In the genomic region with DNA sequence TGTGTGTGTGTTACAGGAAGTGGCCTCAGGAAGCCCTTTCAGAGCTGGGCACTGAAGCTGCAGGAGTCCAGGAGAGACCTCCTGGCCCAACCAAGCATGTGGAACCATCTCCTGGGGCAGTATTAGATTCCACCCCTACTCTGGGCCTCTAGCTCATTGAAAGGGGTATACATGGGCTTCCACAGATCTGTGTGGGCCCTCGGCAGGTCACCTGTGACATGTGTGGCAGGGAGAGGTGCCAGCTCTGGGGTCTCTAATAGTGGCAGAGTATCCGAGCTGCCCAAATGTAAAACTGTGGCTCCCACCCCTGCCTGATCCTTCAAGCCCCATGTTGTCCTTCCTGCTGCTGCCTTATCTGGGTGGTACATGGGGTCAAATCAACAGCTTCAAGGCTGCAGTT, we compare ENCODE assay signal across 25 cellular contexts.
DNase-seq lines count a peak whose midpoint lies in the region; ATAC-seq, FAIRE-seq and TF ChIP-seq lines count a peak whose summit lies in the region.
"Had no signal": no experiment of that assay in that cellular context is flagged by ENCODE, and none has a peak within 500 bp of the region (broad histone marks: within the 10 kb centered on the region; RNA-seq: fewer than 3 reads in every experiment).

No MANE protein-coding gene starts in this region.

- H3K79me1 ChIP-seq in H1 (ENCODE audit: low read depth, low read length) (no peaks in the 10 kb centered on the region), mesenchymal stem cell (replicated peaks; ENCODE audit: low read length, poor library complexity, severe bottlenecking) (no peaks in the 10 kb centered on the region)

- TF ChIP-seq RAD21 in H1 (IDR thresholded peaks at IDR 0.05 in 1 of 2, conservative IDR thresholded peaks at IDR 0.05 in 1 of 2; ENCODE audit: low read depth in 2 of 2, low read length in 2 of 2): no peak

- CTCF ChIA-PET in H1 (lab: Charles Lee; ENCODE audit: partially characterized antibody): interaction anchor here (0.9 kb wide), 1 partner anchor 18 kb away, joined by 3 read pairs; no protein-coding TSS in a partner anchor

- H3K4me1 ChIP-seq in H1 (replicated peaks in 1 of 4; ENCODE audit: control insufficient read depth in 3 of 4, insufficient read depth in 4 of 4, low read length in 3 of 4) (peaks cover 3 to 14% (median 8%) of the 10 kb centered on the region in 4 experiments; a peak in 4 of 7 replicates), mesenchymal stem cell (ENCODE audit: control insufficient read depth, insufficient read depth, low read depth, low read length) (peaks cover 20% of the 10 kb centered on the region), upper lobe of right lung (no peaks in the 10 kb centered on the region)
- H3K4me1 ChIP-seq: A549, HAP-1 had no signal

- TF ChIP-seq POLR2A in H1 (IDR thresholded peaks at IDR 0.05; ENCODE audit: control extremely low read depth in 1 of 2, low read depth in 2 of 2, low read length in 2 of 2): no peak

- H3K14ac ChIP-seq in H1 (ENCODE audit: insufficient read length) (no peak overlapping the region), mesenchymal stem cell (ENCODE audit: low read length in 2 of 2) (no peak overlapping the region)

- no peaks in the 10 kb centered on the region for H3K23me2 ChIP-seq in H1 (ENCODE audit: low read depth, low read length)

- H3K18ac ChIP-seq in H1 (ENCODE audit: extremely low read depth, low read length) (no peak overlapping the region), mesenchymal stem cell (ENCODE audit: low read depth in 1 of 2, low read length in 2 of 2) (no peak overlapping the region)

- FAIRE-seq in H1 (lab: Jason Lieb, UNC): no peak
- FAIRE-seq: A549, G401.6, GM19239, H54 had no signal

- no peak overlapping the region for H3K23ac ChIP-seq in H1 (ENCODE audit: insufficient read length)
- no peak overlapping the region for H3K23ac ChIP-seq in mesenchymal stem cell (ENCODE audit: low read length in 2 of 2)

- H3K9me3 ChIP-seq in H1 (ENCODE audit: insufficient read depth in 2 of 2, low read depth in 1 of 2, low read length in 1 of 2) (no peaks in the 10 kb centered on the region), mesenchymal stem cell (ENCODE audit: control insufficient read depth, low read length) (no peaks in the 10 kb centered on the region), upper lobe of right lung (no peaks in the 10 kb centered on the region)
- H3K9me3 ChIP-seq: A549, BE2C, HAP-1 had no signal

- no peak for TF ChIP-seq EP300 in H1 (IDR thresholded peaks at IDR 0.05; ENCODE audit: borderline replicate concordance in 1 of 2, low read depth in 2 of 2, low read length in 2 of 2)

- H3K27ac ChIP-seq in H1 (ENCODE audit: low read depth, low read length): no peak overlapping the region
- no peak overlapping the region for H3K27ac ChIP-seq in mesenchymal stem cell (ENCODE audit: low read length, poor library complexity, severe bottlenecking)
- no peak overlapping the region for H3K27ac ChIP-seq in upper lobe of right lung
- H3K27ac ChIP-seq: A549 had no signal

- H3K4me2 ChIP-seq in H1 (ENCODE audit: insufficient read depth in 1 of 2, low read depth in 2 of 2, low read length in 2 of 2): no peak overlapping the region
- no peak overlapping the region for H3K4me2 ChIP-seq in mesenchymal stem cell (ENCODE audit: low read length, poor library complexity, severe bottlenecking)
- H3K4me2 ChIP-seq: A549, GM23338 had no signal

- no peaks in the 10 kb centered on the region for H3K79me2 ChIP-seq in H1 (ENCODE audit: control insufficient read depth in 1 of 2, insufficient read depth in 2 of 2, low read length in 2 of 2)

- H3K27me3 ChIP-seq in H1 (replicated peaks in 1 of 4; ENCODE audit: control insufficient read depth in 3 of 4, extremely low read depth in 1 of 4, insufficient read depth in 3 of 4, low read length in 3 of 4) (no peaks in the 10 kb centered on the region), mesenchymal stem cell (ENCODE audit: control insufficient read depth in 1 of 2, insufficient read depth in 1 of 2, low read length in 2 of 2) (no peaks in the 10 kb centered on the region), upper lobe of right lung (no peaks in the 10 kb centered on the region)
- H3K27me3 ChIP-seq: BE2C; BLaER1 treated with 17β-estradiol and CSF1 and Interleukin-3, amounts not matched to agents 10 nM and 100 nM had no signal

- no peak for DNase-seq in left ventricle myocardium superior
- no peak for DNase-seq in Right ventricle myocardium inferior (ENCODE audit: missing footprints)
- no peak for DNase-seq in H1 (ENCODE audit: low read depth in 1 of 2, low spot score in 2 of 2)
- no peak for DNase-seq in mesenchymal stem cell
- DNase-seq in upper lobe of right lung: no peak
- no peak for DNase-seq in NCI-H2171 treated with DMSO at 0.1 percent for 48 hours (lab: John Stamatoyannopoulos, UW)
- DNase-seq in iPS-NIHi11 (ENCODE audit: low spot score): no peak
- no peak for DNase-seq in DMS 273 (lab: John Stamatoyannopoulos, UW; ENCODE audit: unreplicated experiment)
- DNase-seq: 8988T; ACHN; AML-193; BE2C; Calu3; CD4-positive, alpha-beta T cell; COR-L47; DMS153; DND-41; HFFc6 had no signal

- H3K9ac ChIP-seq in H1 (replicated peaks in 1 of 4; ENCODE audit: extremely low read depth in 1 of 4, low read depth in 3 of 4, low read length in 3 of 4) (no peak overlapping the region), mesenchymal stem cell (ENCODE audit: low read length) (no peak overlapping the region)
- H3K9ac ChIP-seq: BLaER1 treated with 17β-estradiol and CSF1 and Interleukin-3, amounts not matched to agents 10 nM and 100 nM had no signal

- peak; percentile 31 for ATAC-seq in left ventricle myocardium superior
- no peak for ATAC-seq in Right ventricle myocardium inferior
- ATAC-seq in upper lobe of right lung: peak; percentile 12
- ATAC-seq: A549 had no signal

- no peak overlapping the region for H3K56ac ChIP-seq in H1 (replicated peaks; ENCODE audit: insufficient read length, low read depth, low read length)

- intact Hi-C loops in left ventricle myocardium superior (cut with micrococcal nuclease): no loop called here
- intact Hi-C loops in Right ventricle myocardium inferior (cut with DNase I): no loop called here
- intact Hi-C loops in upper lobe of right lung (cut with DNase I): no loop called here

- H2BK12ac ChIP-seq in H1 (ENCODE audit: low read depth, low read length) (no peak overlapping the region), mesenchymal stem cell (ENCODE audit: low read length in 2 of 2) (no peak overlapping the region)

- H4K91ac ChIP-seq in H1 (replicated peaks; ENCODE audit: insufficient read length, low read length) (no peak overlapping the region), mesenchymal stem cell (ENCODE audit: low read length) (no peak overlapping the region)

- TF ChIP-seq CTCF in H1 (IDR thresholded peaks at IDR 0.05; ENCODE audit: control extremely low read depth in 1 of 3, insufficient read depth in 1 of 3, low read depth in 1 of 3, low read length in 3 of 3) (no peak), upper lobe of right lung (IDR thresholded peaks at IDR 0.05) (no peak)

- no peak overlapping the region for H4K5ac ChIP-seq in H1 (ENCODE audit: insufficient read length, low read depth, low read length)

- POLR2A ChIA-PET in H1 (lab: Charles Lee; ENCODE audit: partially characterized antibody): interaction anchor here (1.3 kb wide), 1 partner anchor 108 kb away, joined by 3 read pairs; no protein-coding TSS in a partner anchor

- 93% methylated on average over 2 of the region's 2 CpGs; no CpG with 5 or more reads in 1 of the 2 experiments for WGBS in H1 (ENCODE audit: extremely low coverage in 1 of 2, insufficient coverage in 1 of 2, insufficient read length in 1 of 2, insufficient replicate concordance in 2 of 2, low coverage in 1 of 2, low lambda C conversion rate in 2 of 2, missing lambda C conversion rate in 1 of 2), 2 experiments
- 89% methylated on average over 2 of the region's 2 CpGs for WGBS in mesenchymal stem cell

- H3K36me3 ChIP-seq in H1 (ENCODE audit: control insufficient read depth in 2 of 4, insufficient read depth in 4 of 4, low read length in 3 of 4) (no peaks in the 10 kb centered on the region; a peak in 1 of 8 replicates), mesenchymal stem cell (ENCODE audit: control insufficient read depth in 1 of 2, insufficient read depth in 2 of 2, low read depth in 1 of 2, low read length in 2 of 2) (no peaks in the 10 kb centered on the region), upper lobe of right lung (no peaks in the 10 kb centered on the region)
- H3K36me3 ChIP-seq: HAP-1 had no signal

- no peak overlapping the region for H3K4ac ChIP-seq in H1 (replicated peaks; ENCODE audit: insufficient read length, low read depth, low read length)
- no peak overlapping the region for H3K4ac ChIP-seq in mesenchymal stem cell (ENCODE audit: low read depth in 1 of 2, low read length in 2 of 2)

- H3K4me3 ChIP-seq in H1 (ENCODE audit: extremely low read depth in 1 of 4, insufficient read depth in 2 of 4, low read depth in 3 of 4, low read length in 4 of 4) (no peak overlapping the region), mesenchymal stem cell (ENCODE audit: insufficient read depth in 1 of 2, low read depth in 1 of 2, low read length in 2 of 2) (no peak overlapping the region), upper lobe of right lung (no peak overlapping the region)
- H3K4me3 ChIP-seq: A549, GM23338, HAP-1 had no signal

- H4K20me1 ChIP-seq in H1 (replicated peaks in 1 of 2; ENCODE audit: control insufficient read depth in 1 of 2, insufficient read depth in 2 of 2, low read length in 2 of 2): no peaks in the 10 kb centered on the region
- H4K20me1 ChIP-seq: BLaER1 treated with 17β-estradiol and CSF1 and Interleukin-3, amounts not matched to agents 10 nM and 100 nM had no signal

- H2BK120ac ChIP-seq in H1 (replicated peaks; ENCODE audit: low read depth, low read length): peak overlapping the region; percentile 19
- no peak overlapping the region for H2BK120ac ChIP-seq in mesenchymal stem cell (ENCODE audit: low read depth, low read length)

- H4K8ac ChIP-seq in H1 (ENCODE audit: extremely low read depth, insufficient read depth, low read length) (no peak overlapping the region), mesenchymal stem cell (ENCODE audit: low read length) (no peak overlapping the region)

- no peak overlapping the region for H2AFZ ChIP-seq in H1 (ENCODE audit: low read length)
- no peak overlapping the region for H2AFZ ChIP-seq in mesenchymal stem cell (ENCODE audit: low read depth, low read length)
- H2AFZ ChIP-seq: GM23338 had no signal

- H2AK5ac ChIP-seq in H1 (ENCODE audit: low read depth, low read length) (no peak overlapping the region), mesenchymal stem cell (ENCODE audit: low read length, severe bottlenecking) (peak overlapping the region; percentile 47)

- no peak overlapping the region for H2BK20ac ChIP-seq in H1 (ENCODE audit: low read length)

- H2BK15ac ChIP-seq in H1 (ENCODE audit: low read length) (no peak overlapping the region), mesenchymal stem cell (ENCODE audit: low read depth, poor library complexity, severe bottlenecking) (no peak overlapping the region)

- H2BK5ac ChIP-seq in H1 (ENCODE audit: low read depth, low read length): no peak overlapping the region
- H2BK5ac ChIP-seq in mesenchymal stem cell (ENCODE audit: low read depth, low read length, poor library complexity, severe bottlenecking): no peak overlapping the region

TF ChIP-seq in H1, 55 proteins besides CTCF, POLR2A, EP300 and RAD21:
- TF ChIP-seq KDM5A (IDR thresholded peaks at IDR 0.05; ENCODE audit: low read length) (no peak), JUND (IDR thresholded peaks at IDR 0.05; ENCODE audit: low read length) (no peak), SIRT6 (IDR thresholded peaks at IDR 0.05; ENCODE audit: low read length) (no peak)
